ENCODE assay signal across 1 cellular context in genomic region chr12:49200882-49201594, GRCh38.
TF ChIP-seq lines count a peak whose summit lies in the region.

No MANE protein-coding gene starts in this region.

TF ChIP-seq in HEK293, 187 proteins besides CTCF, POLR2A, EP300 and RAD21 (continued from another document):
- TF ChIP-seq PATZ1 (tag by site-specific recombination; IDR thresholded peaks at IDR 0.05): 0 out of 2 replicates have a peak, but pooled peaks have one; percentile 55
- no peak for TF ChIP-seq GLIS2 (tag by site-specific recombination; IDR thresholded peaks at IDR 0.05)
- peak; percentile 96 for TF ChIP-seq ZNF366 (tag by site-specific recombination; conservative IDR thresholded peaks at IDR 0.05)
- peak; percentile 63; the same call in 1 of the 2 replicates for TF ChIP-seq ZXDB (tag by site-specific recombination; IDR thresholded peaks at IDR 0.05)
- peak; percentile 69; the same call in 1 of the 2 replicates for TF ChIP-seq ZNF558 (tag by site-specific recombination; IDR thresholded peaks at IDR 0.05)
- TF ChIP-seq GLIS1 (tag by site-specific recombination; IDR thresholded peaks at IDR 0.05): peak; percentile 83
- TF ChIP-seq PRDM1 (tag by site-specific recombination; IDR thresholded peaks at IDR 0.05): peak; percentile 97
- no peak for TF ChIP-seq ZNF510 (tag by site-specific recombination; IDR thresholded peaks at IDR 0.05; ENCODE audit: insufficient replicate concordance)
- TF ChIP-seq FEZF1 (tag by site-specific recombination; IDR thresholded peaks at IDR 0.05): 0 out of 2 replicates have a peak, but pooled peaks have one; percentile 49
- 0 out of 2 replicates have a peak, but pooled peaks have one; percentile 58 for TF ChIP-seq ZNF629 (tag by site-specific recombination; IDR thresholded peaks at IDR 0.05)
- TF ChIP-seq ZNF645 (tag by site-specific recombination; IDR thresholded peaks at IDR 0.05): no peak
- 0 out of 2 replicates have a peak, but pooled peaks have one; percentile 26 for TF ChIP-seq ZBTB17 (tag by site-specific recombination; IDR thresholded peaks at IDR 0.05)
- TF ChIP-seq INSM2 (tag by site-specific recombination; IDR thresholded peaks at IDR 0.05): peak; percentile 53; the same call in 1 of the 2 replicates
- no peak for TF ChIP-seq ZNF394 (tag by site-specific recombination; IDR thresholded peaks at IDR 0.05; ENCODE audit: borderline replicate concordance)
- TF ChIP-seq ZNF121 (tag by site-specific recombination; IDR thresholded peaks at IDR 0.05): no peak
- TF ChIP-seq GLI2 (tag by site-specific recombination; IDR thresholded peaks at IDR 0.05; ENCODE audit: borderline replicate concordance, low read depth): no peak
- peak; percentile 34; the same call in 1 of the 2 replicates for TF ChIP-seq PRDM10 (tag by site-specific recombination; IDR thresholded peaks at IDR 0.05)
- TF ChIP-seq AEBP2 (tag by site-specific recombination; IDR thresholded peaks at IDR 0.05; ENCODE audit: borderline replicate concordance): no peak
- TF ChIP-seq ATF2 (tag by site-specific recombination; IDR thresholded peaks at IDR 0.05; ENCODE audit: low read depth): peak; percentile 37; the same call in 1 of the 2 replicates
- TF ChIP-seq ZNF10 (tag by site-specific recombination; IDR thresholded peaks at IDR 0.05): peak; percentile 84
- peak; percentile 77 for TF ChIP-seq SP7 (tag by site-specific recombination; IDR thresholded peaks at IDR 0.05)
